8 cellular contexts compared by ENCODE assay signal in genomic region chr16:87392823-87393679, GRCh38. TPM values are rescaled to one million over a fixed set of nuclear protein-coding genes. Genes with fewer than 3 reads are reported as not detected.
DNase-seq lines count a peak whose midpoint lies in the region; ATAC-seq and TF ChIP-seq lines count a peak whose summit lies in the region.

No MANE protein-coding gene starts in this region.

- H3K27me3 ChIP-seq in HUES48 (ENCODE audit: control insufficient read depth, insufficient read depth, low read length) (no peaks in the 10 kb centered on the region), lower lobe of right lung (ENCODE audit: low read depth) (no peaks in the 10 kb centered on the region)

- H3K9me3 ChIP-seq in HUES48 (ENCODE audit: control insufficient read depth, insufficient read depth, low read length): no peaks in the 10 kb centered on the region
- H3K9me3 ChIP-seq in lower lobe of right lung: no peaks in the 10 kb centered on the region

- H3K36me3 ChIP-seq in HUES48 (ENCODE audit: control insufficient read depth, insufficient read depth, low read length) (peaks cover 2% of the 10 kb centered on the region; the same call in 1 of the 2 replicates), lower lobe of right lung (no peaks in the 10 kb centered on the region)

- H3K4me3 ChIP-seq in GM08714 (ENCODE audit: low read length) (peak overlapping the region; percentile 71), HUES48 (ENCODE audit: low read depth, low read length) (peak overlapping the region; percentile 76), lower lobe of right lung (peak overlapping the region; percentile 73)

- H3K27ac ChIP-seq in HUES48 (ENCODE audit: low read depth, low read length) (no peak overlapping the region), lower lobe of right lung (peak overlapping the region; percentile 99)

- no peak for ATAC-seq in lower lobe of right lung
- ATAC-seq in GM18907 (IDR thresholded peaks at IDR 0.05; ENCODE audit: unreplicated experiment): no peak

- peaks cover 21% of the 10 kb centered on the region for H3K4me1 ChIP-seq in HUES48 (ENCODE audit: control insufficient read depth, insufficient read depth, low read length)
- peaks cover 46% of the 10 kb centered on the region for H3K4me1 ChIP-seq in lower lobe of right lung

- DNase-seq in activated CD4-positive, alpha-beta T cell treated with anti-CD3 and anti-CD28 coated beads for 1 hour: peak; percentile 19
- DNase-seq in ecto neural progenitor cell (ENCODE audit: low spot score) (peak; percentile 73), lower lobe of right lung (peak; percentile 78), NK-92 (lab: John Stamatoyannopoulos, UW; ENCODE audit: unreplicated experiment) (no peak)
- DNase-seq in stimulated activated CD8-positive, alpha-beta memory T cell treated with anti-CD3 and anti-CD28 coated beads, Interleukin-4, amount 100 ng/mL, for 48 hours: peak; percentile 65

- peak overlapping the region; percentile 35 for H3K9ac ChIP-seq in HUES48 (ENCODE audit: low read depth, low read length)

- intact Hi-C loops in lower lobe of right lung (cut with DNase I): no loop called here

- TF ChIP-seq CTCF in lower lobe of right lung (IDR thresholded peaks at IDR 0.05): peak; percentile 34

RNA-seq across cellular contexts. Expression of gene MAP1LC3B, which starts 0.9 kb away (rescaled TPM):
- total RNA-seq in lower lobe of right lung: 64.5 TPM

RNA-seq across cellular contexts. Expression of gene FBXO31, which starts 9.5 kb away (rescaled TPM):
- total RNA-seq in lower lobe of right lung: 26.2 TPM
